ENCODE assay signal across 8 cellular contexts in genomic region chr7:47669178-47669878, GRCh38.
DNase-seq lines count a peak whose midpoint lies in the region; ATAC-seq and TF ChIP-seq lines count a peak whose summit lies in the region.

No MANE protein-coding gene starts in this region.

- 77% methylated on average over 10 of the region's 10 CpGs for WGBS in hepatocyte (ENCODE audit: low lambda C conversion rate, missing lambda C conversion rate)
- WGBS in stomach, 5 donors = 54 to 66% (median 56%) methylated on average over 10 of the region's 10 CpGs

- peak overlapping the region; percentile 65 for H3K27ac ChIP-seq in hepatocyte
- H3K27ac ChIP-seq in stomach = peak overlapping the region in 4 of 5 donors; percentile 46 to 73 (median 64)

- H3K4me3 ChIP-seq in GM06990 (replicated peaks; ENCODE audit: low read depth, low read length) (no peak overlapping the region), hepatocyte (no peak overlapping the region), stomach (no peak overlapping the region)

- H3K36me3 ChIP-seq in GM06990 (ENCODE audit: control insufficient read depth, insufficient read depth, low read length) (no peaks in the 10 kb centered on the region), hepatocyte (replicated peaks; ENCODE audit: insufficient read depth, low read depth) (no peaks in the 10 kb centered on the region), stomach (no peaks in the 10 kb centered on the region)

- DNase-seq in GM06990 (ENCODE audit: extremely low read depth, insufficient read length) = peak; percentile 81
- peak; percentile 48 for DNase-seq in HT-29 (ENCODE audit: low spot score)
- DNase-seq in UCSD-AML1 (lab: John Stamatoyannopoulos, UW; ENCODE audit: unreplicated experiment) = peak; percentile 56
- peak; percentile 77 for DNase-seq in hepatocyte (ENCODE audit: low spot score)
- DNase-seq in stomach = peak; percentile 74
- DNase-seq in NCI-H526 (lab: John Stamatoyannopoulos, UW) = no peak
- no peak for DNase-seq in activated gamma-delta T cell (lab: John Stamatoyannopoulos, UW)

- no peak overlapping the region for H3K4me2 ChIP-seq in hepatocyte

- TF ChIP-seq EP300 in stomach (IDR thresholded peaks at IDR 0.05) = no peak

- H3K9me3 ChIP-seq in hepatocyte (ENCODE audit: low read depth) (no peaks in the 10 kb centered on the region), stomach (no peaks in the 10 kb centered on the region)

- no peaks in the 10 kb centered on the region for H4K20me1 ChIP-seq in hepatocyte (ENCODE audit: insufficient read depth, poor library complexity, severe bottlenecking)

- intact Hi-C loops in stomach (cut with DNase I; ENCODE audit: low total_unique reads) = no loop called here

- H2AFZ ChIP-seq in hepatocyte = peak overlapping the region; percentile 26

- TF ChIP-seq CTCF in GM06990 (IDR thresholded peaks at IDR 0.05; ENCODE audit: insufficient read depth, low read length, poor library complexity, severe bottlenecking) (no peak), hepatocyte (IDR thresholded peaks at IDR 0.05; ENCODE audit: poor library complexity) (no peak), stomach (IDR thresholded peaks at IDR 0.05) (no peak)

- no peaks in the 10 kb centered on the region for H3K9me2 ChIP-seq in hepatocyte (replicated peaks; ENCODE audit: insufficient read depth)

- TF ChIP-seq POLR2A in stomach (IDR thresholded peaks at IDR 0.05) = no peak

- peak; percentile 76 for ATAC-seq in GM21576 (IDR thresholded peaks at IDR 0.05; ENCODE audit: unreplicated experiment)

- H3K27me3 ChIP-seq in GM06990 (replicated peaks; ENCODE audit: control insufficient read depth, insufficient read depth, low read length) (no peaks in the 10 kb centered on the region), hepatocyte (no peaks in the 10 kb centered on the region), stomach (no peaks in the 10 kb centered on the region)

- H3K4me1 ChIP-seq in hepatocyte (ENCODE audit: insufficient read depth) (peaks cover 9% of the 10 kb centered on the region), stomach (peaks cover 0 to 12% (median 11%) of the 10 kb centered on the region in 4 donors)

- H3K79me2 ChIP-seq in hepatocyte = no peaks in the 10 kb centered on the region

Comparison
In these comparisons a context has a peak if more than half of its experiments do, and no peak if none do; other contexts are left out.
1. DNase-seq: peak in GM06990 (single experiment), HT-29 (single experiment), UCSD-AML1 (single experiment), hepatocyte (single experiment) and stomach (single experiment); none in NCI-H526 (0 of 2) and activated gamma-delta T cell (single experiment).